ENCODE assay signal across 14 cellular contexts in genomic region chr2:46802665-46803550, GRCh38.
DNase-seq lines count a peak whose midpoint lies in the region; ATAC-seq, FAIRE-seq and TF ChIP-seq lines count a peak whose summit lies in the region.
"Had no signal": no experiment of that assay in that cellular context is flagged by ENCODE, and none has a peak within 500 bp of the region (broad histone marks: within the 10 kb centered on the region; RNA-seq: fewer than 3 reads in every experiment).

No MANE protein-coding gene starts in this region.

- intact Hi-C loops in Calu3 (cut with micrococcal nuclease; ENCODE audit: unreplicated experiment) (loop anchor here (2.0 to 5.0 kb wide), 2 partner anchors 44 to 74 kb away; no protein-coding TSS in a partner anchor), PC-3 (cut with micrococcal nuclease) (no loop called here), pancreas (cut with DNase I) (loop anchor here in 1 of 3 donors (5.0 kb wide), 1 partner anchor 74 kb away; no protein-coding TSS in a partner anchor)

- peaks cover 7% of the 10 kb centered on the region for H3F3A ChIP-seq in PC-3 (ENCODE audit: low read length, unreplicated experiment)

- H3K27me3 Mint-ChIP-seq in Calu3 (ENCODE audit: unreplicated experiment) = no peaks in the 10 kb centered on the region
- H3K27me3 Mint-ChIP-seq in activated T-cell treated with anti-CD3 and anti-CD28 coated beads, Interleukin-2, amount 50 U/mL, for 4 hours (ENCODE audit: low read depth) = peaks cover 10% of the 10 kb centered on the region

- H3K9me2 ChIP-seq in PC-3 (replicated peaks; ENCODE audit: low read length) = no peaks in the 10 kb centered on the region

- ATAC-seq in PC-3 (no peak), foreskin keratinocyte (no peak), pancreas (peak in 3 of 4 donors; percentile 47 to 84 (median 73)), GM21528 (IDR thresholded peaks at IDR 0.05; ENCODE audit: low FRiP score, unreplicated experiment) (no peak), GM19351 (IDR thresholded peaks at IDR 0.05; ENCODE audit: unreplicated experiment) (no peak)
- no peak for ATAC-seq in activated T-cell treated with anti-CD3 and anti-CD28 coated beads, Interleukin-2, amount 50 U/mL, for 4 hours
- ATAC-seq: activated T-cell treated with anti-CD3 and anti-CD28 coated beads, Interleukin-2, amount 50 U/mL, for 72 hours; stimulated activated effector memory CD8-positive, alpha-beta T cell treated with anti-CD3 and anti-CD28 coated beads, Interleukin-12 subunit alpha, Interleukin-12 subunit beta, amount 100 ng/mL, for 72 hours had no signal

- no TSS peak for BruUV-seq in Calu3 (replicated peaks; lab: Mats Ljungman, UMichigan)
- BruUV-seq in PC-3 (replicated peaks; lab: Mats Ljungman, UMichigan) = no TSS peak

- H3K9me3 Mint-ChIP-seq in Calu3 (ENCODE audit: low read depth, unreplicated experiment) = no peaks in the 10 kb centered on the region
- H3K9me3 Mint-ChIP-seq in activated T-cell treated with anti-CD3 and anti-CD28 coated beads, Interleukin-2, amount 50 U/mL, for 4 hours = no peaks in the 10 kb centered on the region
- H3K9me3 Mint-ChIP-seq: memory B cell; stimulated activated effector memory CD8-positive, alpha-beta T cell treated with anti-CD3 and anti-CD28 coated beads, Interleukin-12 subunit alpha, Interleukin-12 subunit beta, amount 100 ng/mL, for 72 hours had no signal

- peak overlapping the region; percentile 82 for H3K9ac ChIP-seq in PC-3 (ENCODE audit: low read length)

- H3K36me3 ChIP-seq in PC-3 (ENCODE audit: low read depth, low read length) = no peaks in the 10 kb centered on the region
- H3K36me3 ChIP-seq in pancreas = no peaks in the 10 kb centered on the region

- CTCF ChIA-PET in Calu3 (lab: Charles Lee) (interaction anchor here (1.0 to 1.6 kb wide), 4 partner anchors 42 to 71 kb away, joined by 3 to 6 read pairs (median 4); no protein-coding TSS in a partner anchor), PC-3 (lab: Charles Lee) (no interaction called here)

- H3K4me3 ChIP-seq in PC-3 (ENCODE audit: low read length) = no peak overlapping the region
- H3K4me3 ChIP-seq in pancreas = no peak overlapping the region

- no peak for TF ChIP-seq CTCF in Calu3 (IDR thresholded peaks at IDR 0.05; ENCODE audit: unreplicated experiment)
- TF ChIP-seq CTCF in PC-3 (conservative IDR thresholded peaks at IDR 0.05; ENCODE audit: low read depth, low read length) = no peak
- peak; percentile 37 for TF ChIP-seq CTCF in foreskin keratinocyte (conservative IDR thresholded peaks at IDR 0.05)
- TF ChIP-seq CTCF in pancreas (IDR thresholded peaks at IDR 0.05) = no peak

- DNase-seq in Calu3 = no peak
- no peak for DNase-seq in PC-3
- no peak for DNase-seq in foreskin keratinocyte
- DNase-seq in pancreas = peak in 1 of 6 donors; percentile 37
- no peak for DNase-seq in DMS153 (lab: John Stamatoyannopoulos, UW)
- DNase-seq in activated T-cell treated with anti-CD3 and anti-CD28 coated beads, Interleukin-2, amount 50 U/mL, for 4 hours = no peak
- DNase-seq: activated T-cell treated with anti-CD3 and anti-CD28 coated beads, Interleukin-2, amount 50 U/mL, for 72 hours; GDM1; NCI-H187 treated with DMSO at 0.1 percent for 48 hours; stimulated activated CD4-positive, alpha-beta T cell treated with anti-CD3 and anti-CD28 coated beads, Interleukin-2, amount 100 ng/mL, for 24 hours had no signal

- H3K27ac Mint-ChIP-seq in Calu3 (ENCODE audit: unreplicated experiment) = peak overlapping the region; percentile 58
- H3K27ac Mint-ChIP-seq: activated T-cell treated with anti-CD3 and anti-CD28 coated beads, Interleukin-2, amount 50 U/mL, for 72 hours; memory B cell; stimulated activated effector memory CD8-positive, alpha-beta T cell treated with anti-CD3 and anti-CD28 coated beads, Interleukin-12 subunit alpha, Interleukin-12 subunit beta, amount 100 ng/mL, for 72 hours had no signal

- no peak overlapping the region for H3K4me2 ChIP-seq in PC-3 (ENCODE audit: low read length)

- no peaks in the 10 kb centered on the region for H3K9me3 ChIP-seq in PC-3 (ENCODE audit: low read length)
- no peaks in the 10 kb centered on the region for H3K9me3 ChIP-seq in pancreas

- no peaks in the 10 kb centered on the region for H3K36me3 Mint-ChIP-seq in Calu3 (ENCODE audit: insufficient read depth, unreplicated experiment)
- no peaks in the 10 kb centered on the region for H3K36me3 Mint-ChIP-seq in activated T-cell treated with anti-CD3 and anti-CD28 coated beads, Interleukin-2, amount 50 U/mL, for 4 hours (ENCODE audit: insufficient read depth)
- H3K36me3 Mint-ChIP-seq: stimulated activated effector memory CD8-positive, alpha-beta T cell treated with anti-CD3 and anti-CD28 coated beads, Interleukin-12 subunit alpha, Interleukin-12 subunit beta, amount 100 ng/mL, for 72 hours had no signal

- 75 to 85% methylated on average over 13 of the region's 13 CpGs for WGBS in pancreas, 2 donors

- no peak for FAIRE-seq in pancreas (lab: Jason Lieb, UNC)

- no peak overlapping the region for H2AFZ ChIP-seq in PC-3 (ENCODE audit: low read length)

- H3K4me1 Mint-ChIP-seq in Calu3 (ENCODE audit: low read depth, unreplicated experiment) = peaks cover 46% of the 10 kb centered on the region
- H3K4me1 Mint-ChIP-seq in activated T-cell treated with anti-CD3 and anti-CD28 coated beads, Interleukin-2, amount 50 U/mL, for 4 hours (ENCODE audit: low read depth) = no peaks in the 10 kb centered on the region
- H3K4me1 Mint-ChIP-seq: memory B cell; stimulated activated effector memory CD8-positive, alpha-beta T cell treated with anti-CD3 and anti-CD28 coated beads, Interleukin-12 subunit alpha, Interleukin-12 subunit beta, amount 100 ng/mL, for 72 hours had no signal

- H3K79me2 ChIP-seq in PC-3 (ENCODE audit: low read length) = no peaks in the 10 kb centered on the region

- H3K27me3 ChIP-seq in PC-3 (ENCODE audit: low read length) (no peaks in the 10 kb centered on the region), foreskin keratinocyte (no peaks in the 10 kb centered on the region), pancreas (no peaks in the 10 kb centered on the region)

- POLR2A ChIA-PET in PC-3 (lab: Charles Lee; ENCODE audit: unreplicated experiment) = no interaction called here

- H3K27ac ChIP-seq in PC-3 (ENCODE audit: low read length) = peak overlapping the region; percentile 99
- peak overlapping the region; percentile 90 for H3K27ac ChIP-seq in foreskin keratinocyte
- H3K27ac ChIP-seq in pancreas = no peak overlapping the region

- H4K20me1 ChIP-seq in PC-3 (ENCODE audit: low read length) = no peaks in the 10 kb centered on the region

- H3K4me3 Mint-ChIP-seq in Calu3 (ENCODE audit: low read depth, unreplicated experiment) = no peak overlapping the region
- no peak overlapping the region for H3K4me3 Mint-ChIP-seq in activated T-cell treated with anti-CD3 and anti-CD28 coated beads, Interleukin-2, amount 50 U/mL, for 4 hours
- H3K4me3 Mint-ChIP-seq: activated T-cell treated with anti-CD3 and anti-CD28 coated beads, Interleukin-2, amount 50 U/mL, for 72 hours; memory B cell; stimulated activated effector memory CD8-positive, alpha-beta T cell treated with anti-CD3 and anti-CD28 coated beads, Interleukin-12 subunit alpha, Interleukin-12 subunit beta, amount 100 ng/mL, for 72 hours had no signal

- H3K4me1 ChIP-seq in PC-3 (ENCODE audit: insufficient read depth, low read length) (peaks cover 58% of the 10 kb centered on the region), foreskin keratinocyte (peaks cover 24% of the 10 kb centered on the region), pancreas (no peaks in the 10 kb centered on the region)

Comparison
In these comparisons a context has a peak if more than half of its experiments do, and no peak if none do; other contexts are left out.
1. ATAC-seq: peak in pancreas (3 of 4); none in PC-3 (single experiment), foreskin keratinocyte (single experiment), GM21528 (single experiment), GM19351 (single experiment) and activated T-cell treated with anti-CD3 and anti-CD28 coated beads, Interleukin-2, amount 50 U/mL, for 4 hours (0 of 2).
2. H3K27ac ChIP-seq: peak in PC-3 (single experiment) and foreskin keratinocyte (single experiment); none in pancreas (0 of 4).